Comparison of ENCODE assay signal across 9 cellular contexts in genomic region chr1:183636783-183637182, GRCh38. TPM values are rescaled to one million over a fixed set of nuclear protein-coding genes. Genes with fewer than 3 reads are reported as not detected.
DNase-seq lines count a peak whose midpoint lies in the region; ATAC-seq and TF ChIP-seq lines count a peak whose summit lies in the region.
"Had no signal": no experiment of that assay in that cellular context is flagged by ENCODE, and none has a peak within 500 bp of the region (broad histone marks: within the 10 kb centered on the region; RNA-seq: fewer than 3 reads in every experiment).

No MANE protein-coding gene starts in this region.

- H3K27me3 ChIP-seq in right cardiac atrium (ENCODE audit: control insufficient read depth, insufficient read depth) (no peaks in the 10 kb centered on the region), thoracic aorta (replicated peaks; ENCODE audit: insufficient read depth) (no peaks in the 10 kb centered on the region), prostate gland (replicated peaks; ENCODE audit: insufficient read depth) (no peaks in the 10 kb centered on the region), transverse colon (no peaks in the 10 kb centered on the region)

- no peak overlapping the region for H3K27ac Mint-ChIP-seq in activated naive CD4-positive, alpha-beta T cell treated with anti-CD3 and anti-CD28 coated beads, Interleukin-2, amount 10 ng/mL, durations not matched to agents 7 days and 5 days
- H3K27ac Mint-ChIP-seq in T-helper 17 cell = peak overlapping the region; percentile 98

- H3K4me3 ChIP-seq in right cardiac atrium (ENCODE audit: low read length) (peak overlapping the region; percentile 77), thoracic aorta (peak overlapping the region; percentile 93), prostate gland (no peak overlapping the region), transverse colon (peak overlapping the region in 1 of 4 donors; percentile 98)

- H3K4me3 Mint-ChIP-seq in activated naive CD4-positive, alpha-beta T cell treated with anti-CD3 and anti-CD28 coated beads, Interleukin-2, amount 10 ng/mL, durations not matched to agents 7 days and 5 days = peak overlapping the region; percentile 97
- peak overlapping the region; percentile 100 for H3K4me3 Mint-ChIP-seq in T-helper 17 cell

- no peak for TF ChIP-seq EP300 in transverse colon (IDR thresholded peaks at IDR 0.05; ENCODE audit: low read depth)

- DNase-seq in activated naive CD4-positive, alpha-beta T cell treated with anti-CD3 and anti-CD28 coated beads, Interleukin-2, amount 10 ng/mL, durations not matched to agents 7 days and 5 days = no peak
- DNase-seq in activated naive CD4-positive, alpha-beta T cell (lab: John Stamatoyannopoulos, UW) = no peak
- DNase-seq in T-helper 17 cell = no peak
- DNase-seq in right cardiac atrium = no peak
- no peak for DNase-seq in thoracic aorta (ENCODE audit: low spot score)
- no peak for DNase-seq in prostate gland (ENCODE audit: low spot score)
- no peak for DNase-seq in transverse colon
- DNase-seq: effector CD8-positive, alpha-beta T cell had no signal

- TF ChIP-seq POLR2A in prostate gland (IDR thresholded peaks at IDR 0.05) (no peak), transverse colon (IDR thresholded peaks at IDR 0.05) (no peak)

- no peak for ATAC-seq in T-helper 17 cell
- no peak for ATAC-seq in right cardiac atrium
- ATAC-seq in thoracic aorta (ENCODE audit: insufficient number of reproducible peaks, low FRiP score, low read depth) = no peak
- no peak for ATAC-seq in GM21723 (IDR thresholded peaks at IDR 0.05; ENCODE audit: unreplicated experiment)

- CTCF ChIA-PET in activated naive CD4-positive, alpha-beta T cell treated with anti-CD3 and anti-CD28 coated beads, Interleukin-2, amount 10 ng/mL, durations not matched to agents 7 days and 5 days (lab: Charles Lee) = interaction anchor here (0.8 kb wide), 1 partner anchor 19 kb away, joined by 3 read pairs; no protein-coding TSS in a partner anchor

- peaks cover 26% of the 10 kb centered on the region for H3K4me1 Mint-ChIP-seq in activated naive CD4-positive, alpha-beta T cell treated with anti-CD3 and anti-CD28 coated beads, Interleukin-2, amount 10 ng/mL, durations not matched to agents 7 days and 5 days
- peaks cover 28% of the 10 kb centered on the region for H3K4me1 Mint-ChIP-seq in T-helper 17 cell

- intact Hi-C loops in right cardiac atrium (cut with DNase I) = loop anchor here in 1 of 4 donors (10.0 kb wide), 1 partner anchor 162 kb away; the partner anchor contains the start of gene SMG7
- intact Hi-C loops in prostate gland (cut with DNase I) = loop anchor here (5.0 to 10.0 kb wide), 2 partner anchors 164 to 398 kb away; partner anchors contain the start of genes COLGALT2 and SMG7
- intact Hi-C loops in transverse colon (cut with DNase I; ENCODE audit: low total_unique reads) = loop anchor here (5.0 kb wide), 1 partner anchor 164 kb away; the partner anchor contains the start of gene SMG7

- peak overlapping the region; percentile 50 for H3K27ac ChIP-seq in right cardiac atrium (ENCODE audit: low read length)
- peak overlapping the region in 1 of 2 donors; percentile 66 for H3K27ac ChIP-seq in thoracic aorta
- no peak overlapping the region for H3K27ac ChIP-seq in prostate gland
- peak overlapping the region in 1 of 4 donors; percentile 99 for H3K27ac ChIP-seq in transverse colon

- in situ Hi-C loops in transverse colon (cut with MboI; ENCODE audit: low pct_ligation_motif_present in 1 of 4, low pct_unique_long_range_greater_than_20kb in 1 of 4, low sequenced_read_pairs in 3 of 4) = loop anchor here in 2 of 4 donors (10.0 to 25.0 kb wide), 2 partner anchors 162 to 174 kb away; partner anchors contain the start of gene SMG7 (in 2 of the 2)

- TF ChIP-seq CTCF in thoracic aorta (IDR thresholded peaks at IDR 0.05) = no peak
- TF ChIP-seq CTCF in prostate gland (IDR thresholded peaks at IDR 0.05) = no peak
- TF ChIP-seq CTCF in transverse colon (IDR thresholded peaks at IDR 0.05) = no peak

- H3K4me1 ChIP-seq in right cardiac atrium (ENCODE audit: control insufficient read depth, insufficient read depth, low read length) (peaks cover 3% of the 10 kb centered on the region), thoracic aorta (ENCODE audit: control insufficient read depth in 1 of 2, low read depth in 2 of 2) (peaks cover 15 to 24% of the 10 kb centered on the region in 2 donors), prostate gland (replicated peaks) (no peaks in the 10 kb centered on the region), transverse colon (peaks cover 9 to 37% (median 23%) of the 10 kb centered on the region in 4 donors)

- peaks cover 20% of the 10 kb centered on the region for H3K36me3 Mint-ChIP-seq in activated naive CD4-positive, alpha-beta T cell treated with anti-CD3 and anti-CD28 coated beads, Interleukin-2, amount 10 ng/mL, durations not matched to agents 7 days and 5 days
- H3K36me3 Mint-ChIP-seq in T-helper 17 cell (ENCODE audit: low read depth) = peaks cover 4% of the 10 kb centered on the region

- H3K9me3 ChIP-seq in T-helper 17 cell (ENCODE audit: control insufficient read depth, low read length, poor library complexity, severe bottlenecking) = no peaks in the 10 kb centered on the region
- H3K9me3 ChIP-seq in right cardiac atrium (ENCODE audit: control insufficient read depth, low read length) = no peaks in the 10 kb centered on the region
- no peaks in the 10 kb centered on the region for H3K9me3 ChIP-seq in thoracic aorta
- no peaks in the 10 kb centered on the region for H3K9me3 ChIP-seq in prostate gland
- H3K9me3 ChIP-seq in transverse colon = no peaks in the 10 kb centered on the region

- peaks cover 27% of the 10 kb centered on the region for H3K27me3 Mint-ChIP-seq in activated naive CD4-positive, alpha-beta T cell treated with anti-CD3 and anti-CD28 coated beads, Interleukin-2, amount 10 ng/mL, durations not matched to agents 7 days and 5 days
- H3K27me3 Mint-ChIP-seq in T-helper 17 cell = no peaks in the 10 kb centered on the region

- WGBS in right cardiac atrium = 41% methylated on average over 5 of the region's 5 CpGs
- 55% methylated on average over 5 of the region's 5 CpGs for WGBS in prostate gland
- 66 to 67% methylated on average over 5 of the region's 5 CpGs for WGBS in transverse colon (ENCODE audit: low coverage in 1 of 2), 2 donors

- H3K9me3 Mint-ChIP-seq in activated naive CD4-positive, alpha-beta T cell treated with anti-CD3 and anti-CD28 coated beads, Interleukin-2, amount 10 ng/mL, durations not matched to agents 7 days and 5 days = no peaks in the 10 kb centered on the region

- H3K36me3 ChIP-seq in thoracic aorta = no peaks in the 10 kb centered on the region
- H3K36me3 ChIP-seq in prostate gland = no peaks in the 10 kb centered on the region
- no peaks in the 10 kb centered on the region for H3K36me3 ChIP-seq in transverse colon

RNA-seq across cellular contexts. Expression of gene ARPC5, which starts 1.2 kb away (rescaled TPM):
- total RNA-seq in T-helper 17 cell (10 to 100 TPM; 62.1 to 69.4 TPM), right cardiac atrium (10 to 100 TPM; 36.5 to 74.7 (median 52.4) TPM), thoracic aorta (100 to 1,000 TPM; 102 to 108 TPM), prostate gland (10 to 100 TPM; 62.9 to 92.8 TPM), transverse colon (100 to 1,000 TPM in 1 of 4 donors, 10 to 100 TPM in 3; 22.7 to 123 (median 74.1) TPM)
- 41.1 TPM for polyA plus RNA-seq in right cardiac atrium

RNA-seq across cellular contexts. Expression of gene APOBEC4, which starts 16.3 kb away (rescaled TPM):
- total RNA-seq in T-helper 17 cell (not detected), right cardiac atrium (under 1 TPM in 1 of 4 donors, not detected in 3; 0.09 TPM), thoracic aorta (not detected), prostate gland (under 1 TPM in 1 of 2 donors, not detected in 1; 0.34 TPM), transverse colon (under 1 TPM in 1 of 4 donors, not detected in 3; 0.14 TPM)
- polyA plus RNA-seq in right cardiac atrium = not detected

RNA-seq across cellular contexts. Expression of gene NCF2, which starts 46.5 kb away (rescaled TPM):
- total RNA-seq in T-helper 17 cell (10 to 100 TPM in 1 of 2 donors, 1 to 10 TPM in 1; 2.7 to 14.7 TPM), right cardiac atrium (1 to 10 TPM; 3.3 to 6.4 (median 6.0) TPM), thoracic aorta (10 to 100 TPM; 21.7 to 22.2 TPM), prostate gland (1 to 10 TPM; 2.1 to 5.6 TPM), transverse colon (10 to 100 TPM in 1 of 4 donors, 1 to 10 TPM in 3; 3.8 to 12.7 (median 5.6) TPM)
- polyA plus RNA-seq in right cardiac atrium = 1.4 TPM

Comparison
In these comparisons a context has a peak if more than half of its experiments do, and no peak if none do; other contexts are left out.
1. H3K4me3 ChIP-seq: peak in right cardiac atrium (single experiment) and thoracic aorta (single experiment); none in prostate gland (0 of 2).